21 cellular contexts compared by ENCODE assay signal in the genomic region with DNA sequence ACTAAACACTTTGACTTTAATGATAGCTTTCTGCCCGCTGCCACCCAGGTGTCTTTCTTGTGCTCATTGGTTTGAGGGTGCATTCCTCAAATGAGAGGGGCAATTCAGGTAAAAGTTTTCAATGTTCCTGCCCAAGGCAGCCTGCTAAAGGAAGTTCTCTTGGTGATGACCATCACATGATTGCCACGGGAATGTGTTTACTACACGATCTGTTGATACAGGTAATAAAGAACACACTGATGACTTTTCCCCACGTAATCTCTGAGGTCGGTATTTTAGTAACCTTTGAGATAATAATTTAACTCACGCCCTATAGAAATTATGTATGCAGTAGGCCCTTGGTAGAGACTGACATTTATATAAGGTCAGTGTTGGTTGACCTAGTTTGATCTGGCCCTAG.
"Had no signal": no experiment of that assay in that cellular context is flagged by ENCODE, and none has a peak within 500 bp of the region (broad histone marks: within the 10 kb centered on the region; RNA-seq: fewer than 3 reads in every experiment).

No MANE protein-coding gene starts in this region.

- H3K27me3 Mint-ChIP-seq: activated naive CD8-positive, alpha-beta T cell; central memory CD8-positive, alpha-beta T cell; stimulated activated naive B cell treated with anti-CD40 and anti-IgM and Interleukin-4, amounts not matched to agents 10 μg/mL and 1 μg/mL and 100 μg/mL, for 72 hours had no signal

- H3K27ac ChIP-seq: adrenal gland, epithelial cell of prostate, thoracic aorta, upper lobe of right lung had no signal

- H3K4me1 Mint-ChIP-seq: stimulated activated naive B cell treated with anti-CD40 and anti-IgM and Interleukin-4, amounts not matched to agents 10 μg/mL and 1 μg/mL and 100 μg/mL, for 72 hours had no signal

- FAIRE-seq: TTC549 had no signal

- H3K36me3 Mint-ChIP-seq: stimulated activated naive B cell treated with anti-CD40 and anti-IgM and Interleukin-4, amounts not matched to agents 10 μg/mL and 1 μg/mL and 100 μg/mL, for 72 hours had no signal

- H3K27ac Mint-ChIP-seq: activated naive CD8-positive, alpha-beta T cell; activated T-helper 2 cell treated with anti-CD3 and anti-CD28 coated beads, Interferon-gamma antibody, Interleukin-2, Interleukin-4, amounts not matched to agents 10 μg/mL and 5 μg/mL and 100 μg/mL, durations not matched to agents 14 hours and 24 hours and 36 hours; stimulated activated naive B cell treated with anti-CD40 and anti-IgM and Interleukin-4, amounts not matched to agents 10 μg/mL and 1 μg/mL and 100 μg/mL, for 72 hours had no signal

- H3K4me3 Mint-ChIP-seq: activated naive CD8-positive, alpha-beta T cell; central memory CD8-positive, alpha-beta T cell; stimulated activated naive B cell treated with anti-CD40 and anti-IgM and Interleukin-4, amounts not matched to agents 10 μg/mL and 1 μg/mL and 100 μg/mL, for 72 hours had no signal

- H3K9me3 Mint-ChIP-seq: activated T-helper 2 cell treated with anti-CD3 and anti-CD28 coated beads, Interferon-gamma antibody, Interleukin-2, Interleukin-4, amounts not matched to agents 10 μg/mL and 5 μg/mL and 100 μg/mL, durations not matched to agents 14 hours and 24 hours and 36 hours; central memory CD8-positive, alpha-beta T cell; stimulated activated naive B cell treated with anti-CD40 and anti-IgM and Interleukin-4, amounts not matched to agents 10 μg/mL and 1 μg/mL and 100 μg/mL, for 72 hours had no signal

- H3K36me3 ChIP-seq: ascending aorta, thoracic aorta had no signal

- H3K4me3 ChIP-seq: adrenal gland, ascending aorta, left lung, thoracic aorta, upper lobe of right lung had no signal

- H3K27me3 ChIP-seq: adrenal gland, ascending aorta, left lung, upper lobe of right lung had no signal

- DNase-seq: activated CD4-positive, alpha-beta T cell treated with anti-CD3 and anti-CD28 coated beads for 1 hour; activated CD4-positive, alpha-beta T cell treated with anti-CD3 and anti-CD28 coated beads, Interleukin-2, amount 50 U/mL, for 1 hour; activated naive CD4-positive, alpha-beta T cell; activated T-cell treated with anti-CD3 and anti-CD28 coated beads, Interleukin-2, amount 50 U/mL, for 1 hour; adrenal gland; cortex of kidney; left lung; occipital lobe; stimulated activated CD4-positive, alpha-beta T cell treated with anti-CD3 and anti-CD28 coated beads, Interleukin-2, amount 100 ng/mL, for 48 hours; stimulated activated CD8-positive, alpha-beta memory T cell treated with anti-CD3 and anti-CD28 coated beads, Interleukin-4, amount 100 ng/mL, for 48 hours; stimulated activated naive B cell treated with anti-CD40 and anti-IgM and Interleukin-4, amounts not matched to agents 10 μg/mL and 1 μg/mL and 100 μg/mL, for 72 hours; upper lobe of right lung had no signal

- ATAC-seq: left lung; sciatic nerve; SK-N-SH treated with all-trans-retinoic acid at 6 μM for 48 hours; stimulated activated naive B cell treated with anti-CD40 and anti-IgM and Interleukin-4, amounts not matched to agents 10 μg/mL and 1 μg/mL and 100 μg/mL, for 72 hours; upper lobe of right lung had no signal

- H3K9me3 ChIP-seq: adrenal gland, ascending aorta, left lung, thoracic aorta, upper lobe of right lung had no signal
